ENCODE assay signal across 9 cellular contexts in genomic region chr16:2904922-2905240, GRCh38. TPM values are rescaled to one million over a fixed set of nuclear protein-coding genes. Genes with fewer than 3 reads are reported as not detected.
DNase-seq lines count a peak whose midpoint lies in the region; ATAC-seq and TF ChIP-seq lines count a peak whose summit lies in the region.
"Had no signal": no experiment of that assay in that cellular context is flagged by ENCODE, and none has a peak within 500 bp of the region (broad histone marks: within the 10 kb centered on the region; RNA-seq: fewer than 3 reads in every experiment).

No MANE protein-coding gene starts in this region.

- H3K9me3 Mint-ChIP-seq in activated naive CD4-positive, alpha-beta T cell treated with anti-CD3 and anti-CD28 coated beads, Interleukin-2, amount 50 U/mL, for 72 hours = no peaks in the 10 kb centered on the region

- peak overlapping the region; percentile 88 for H3K27ac ChIP-seq in substantia nigra (ENCODE audit: low read depth, low read length, poor library complexity, severe bottlenecking)

- peak; percentile 21 for ATAC-seq in GM18873 (IDR thresholded peaks at IDR 0.05; ENCODE audit: low FRiP score, unreplicated experiment)
- ATAC-seq in HG03108 (IDR thresholded peaks at IDR 0.05; ENCODE audit: unreplicated experiment) = peak; percentile 2
- ATAC-seq in activated naive CD4-positive, alpha-beta T cell treated with anti-CD3 and anti-CD28 coated beads, Interleukin-2, amount 50 U/mL, for 72 hours = no peak
- ATAC-seq in HG03280 (IDR thresholded peaks at IDR 0.05; ENCODE audit: unreplicated experiment) = no peak

- H3K27ac Mint-ChIP-seq in activated naive CD4-positive, alpha-beta T cell treated with anti-CD3 and anti-CD28 coated beads, Interleukin-2, amount 50 U/mL, for 72 hours = peak overlapping the region; percentile 84 to 91

- DNase-seq in activated naive CD4-positive, alpha-beta T cell treated with anti-CD3 and anti-CD28 coated beads, Interleukin-2, amount 50 U/mL, for 72 hours (ENCODE audit: low spot score in 2 of 2) = no peak
- DNase-seq in iris pigment epithelial cell (ENCODE audit: low read depth) = peak; percentile 25
- DNase-seq in substantia nigra (lab: John Stamatoyannopoulos, UW) = peak in 10 of 49 donors; percentile 42 to 68 (median 54)
- DNase-seq in GM13976 (ENCODE audit: low spot score) = no peak
- DNase-seq in COLO829 (ENCODE audit: low spot score) = no peak

- no peak for TF ChIP-seq CTCF in GM13976 (IDR thresholded peaks at IDR 0.05; ENCODE audit: borderline replicate concordance, control extremely low read depth, extremely low read depth, insufficient read depth, missing control alignments)

- H3K36me3 Mint-ChIP-seq in activated naive CD4-positive, alpha-beta T cell treated with anti-CD3 and anti-CD28 coated beads, Interleukin-2, amount 50 U/mL, for 72 hours = peaks cover 0 to 4% of the 10 kb centered on the region in 2 donors

- in situ Hi-C loops in GM13976 (cut with MboI; ENCODE audit: low sequenced_read_pairs, unreplicated experiment) = no loop called here

RNA-seq across cellular contexts. Expression of gene FLYWCH1, which starts 6.8 kb away (rescaled TPM):
- 10 to 100 TPM; 28.8 to 55.4 TPM for total RNA-seq in activated naive CD4-positive, alpha-beta T cell treated with anti-CD3 and anti-CD28 coated beads, Interleukin-2, amount 50 U/mL, for 72 hours

RNA-seq across cellular contexts. Expression of gene FLYWCH2, which starts 21.9 kb away (rescaled TPM):
- total RNA-seq in activated naive CD4-positive, alpha-beta T cell treated with anti-CD3 and anti-CD28 coated beads, Interleukin-2, amount 50 U/mL, for 72 hours = 10 to 100 TPM in 1 of 2 donors, 1 to 10 TPM in 1; 9.4 to 17.4 TPM

RNA-seq across cellular contexts. Expression of gene PRSS22, which starts 46.9 kb away (rescaled TPM):
- under 1 TPM in 1 of 2 donors, not detected in 1; 0.34 TPM for total RNA-seq in activated naive CD4-positive, alpha-beta T cell treated with anti-CD3 and anti-CD28 coated beads, Interleukin-2, amount 50 U/mL, for 72 hours
- total RNA-seq: activated CD8-positive, alpha-beta memory T cell treated with anti-CD3 and anti-CD28 coated beads for 36 hours had no signal

RNA-seq across cellular contexts. Expression of gene KREMEN2, which starts 59.2 kb away (rescaled TPM):
- not detected for total RNA-seq in activated naive CD4-positive, alpha-beta T cell treated with anti-CD3 and anti-CD28 coated beads, Interleukin-2, amount 50 U/mL, for 72 hours

Comparison
In these comparisons a context has a peak if more than half of its experiments do, and no peak if none do; other contexts are left out.
1. ATAC-seq: peak in GM18873 (single experiment) and HG03108 (single experiment); none in activated naive CD4-positive, alpha-beta T cell treated with anti-CD3 and anti-CD28 coated beads, Interleukin-2, amount 50 U/mL, for 72 hours (0 of 2) and HG03280 (single experiment).